In genomic region chr1:66940968-66941367, GRCh38 we compare ENCODE assay signal across 19 cellular contexts. TPM values are rescaled to one million over a fixed set of nuclear protein-coding genes. Genes with fewer than 3 reads are reported as not detected.
DNase-seq lines count a peak whose midpoint lies in the region; ATAC-seq, FAIRE-seq and TF ChIP-seq lines count a peak whose summit lies in the region.
"Had no signal": no experiment of that assay in that cellular context is flagged by ENCODE, and none has a peak within 500 bp of the region (broad histone marks: within the 10 kb centered on the region; RNA-seq: fewer than 3 reads in every experiment).

No MANE protein-coding gene starts in this region.

- H3K9me3 ChIP-seq in HepG2 (ENCODE audit: low read length): no peaks in the 10 kb centered on the region
- H3K9me3 ChIP-seq in right lobe of liver: no peaks in the 10 kb centered on the region
- no peaks in the 10 kb centered on the region for H3K9me3 ChIP-seq in adipocyte (ENCODE audit: control insufficient read depth, low read length)
- H3K9me3 ChIP-seq: Caco-2, colonic mucosa, gastroesophageal sphincter, left lung, pancreas had no signal

- WGBS in HepG2 (ENCODE audit: low lambda C conversion rate): 66% methylated on average over 1 of the region's 1 CpG
- WGBS in right lobe of liver (ENCODE audit: insufficient coverage, low coverage, low lambda C conversion rate, missing lambda C conversion rate): 90% methylated on average over 1 of the region's 1 CpG
- no CpG with 5 or more reads among the region's 1 CpG for WGBS in mesendoderm (ENCODE audit: extremely low coverage, insufficient coverage, low lambda C conversion rate)

- no peak overlapping the region for H3K23ac ChIP-seq in mesendoderm (ENCODE audit: low read length)

- H3K4ac ChIP-seq in mesendoderm (ENCODE audit: low read depth, low read length): no peak overlapping the region

- TF ChIP-seq CTCF in HepG2 (CRISPR knock-in tag; IDR thresholded peaks at IDR 0.05): no peak
- TF ChIP-seq CTCF in right lobe of liver (IDR thresholded peaks at IDR 0.05): no peak
- TF ChIP-seq CTCF in fibroblast of the aortic adventitia (IDR thresholded peaks at IDR 0.05; ENCODE audit: insufficient read depth, low read length): no peak

- peaks cover 78% of the 10 kb centered on the region for H3K79me2 ChIP-seq in HepG2 (ENCODE audit: insufficient read depth, low read length)
- H3K79me2 ChIP-seq in mesendoderm (ENCODE audit: control insufficient read depth, insufficient read depth, low read length): peaks cover 16% of the 10 kb centered on the region

- H4K8ac ChIP-seq in mesendoderm (ENCODE audit: low read depth, low read length): no peak overlapping the region

- TF ChIP-seq EP300 in HepG2 (IDR thresholded peaks at IDR 0.05; ENCODE audit: low read depth in 2 of 2, low read length in 2 of 2) (no peak), HepG2 (CRISPR knock-in tag; IDR thresholded peaks at IDR 0.05; ENCODE audit: borderline replicate concordance) (no peak)

- no peaks in the 10 kb centered on the region; the same call in none of the 2 replicates for H4K20me1 ChIP-seq in HepG2 (ENCODE audit: insufficient read depth, low read length)

- H2BK120ac ChIP-seq in mesendoderm (ENCODE audit: low read depth, low read length): no peak overlapping the region

- no peak overlapping the region for H4K5ac ChIP-seq in mesendoderm (ENCODE audit: low read length)

- H3K18ac ChIP-seq in mesendoderm (ENCODE audit: low read length): no peak overlapping the region

- no peak overlapping the region for H3K56ac ChIP-seq in mesendoderm (ENCODE audit: low read length)

- peaks cover 4% of the 10 kb centered on the region for H3K79me1 ChIP-seq in mesendoderm (ENCODE audit: low read length)

- CTCF ChIA-PET in HepG2 (lab: Yijun Ruan, JAX; ENCODE audit: low intra/inter-chr PET ratio, low total read pairs): no interaction called here

- H3K9ac ChIP-seq in HepG2 (ENCODE audit: insufficient read depth, low read depth, low read length) (no peak overlapping the region), adipocyte (ENCODE audit: low read length) (no peak overlapping the region), mesendoderm (ENCODE audit: low read length) (no peak overlapping the region)

- TF ChIP-seq RAD21 in HepG2 (CRISPR knock-in tag; IDR thresholded peaks at IDR 0.05): no peak

- H3K36me3 ChIP-seq in HepG2 (replicated peaks in 1 of 2; ENCODE audit: control insufficient read depth in 1 of 2, insufficient read depth in 2 of 2, low read length in 2 of 2) (peaks cover 0 to 4% of the 10 kb centered on the region in 2 experiments; a peak in 3 of 5 replicates), right lobe of liver (peaks cover 0 to 7% (median 0%) of the 10 kb centered on the region in 4 donors), adipocyte (ENCODE audit: control insufficient read depth, insufficient read depth, low read length, severe bottlenecking) (peaks cover 14% of the 10 kb centered on the region), mesendoderm (ENCODE audit: control insufficient read depth, insufficient read depth, low read length) (no peaks in the 10 kb centered on the region)
- H3K36me3 ChIP-seq: colonic mucosa, pancreas had no signal

- H3K4me1 Mint-ChIP-seq in stimulated activated effector memory CD8-positive, alpha-beta T cell treated with anti-CD3 and anti-CD28 coated beads, Interleukin-12 subunit alpha, Interleukin-12 subunit beta, amount 100 ng/mL, for 72 hours: peaks cover 47% of the 10 kb centered on the region

- H3K4me3 Mint-ChIP-seq in stimulated activated effector memory CD8-positive, alpha-beta T cell treated with anti-CD3 and anti-CD28 coated beads, Interleukin-12 subunit alpha, Interleukin-12 subunit beta, amount 100 ng/mL, for 72 hours: no peak overlapping the region
- H3K4me3 Mint-ChIP-seq: WTC11 had no signal

- POLR2A ChIA-PET in HepG2 (lab: Yijun Ruan, JAX): interaction anchor here (0.8 kb wide), 1 partner anchor 11 kb away, joined by 3 read pairs; no protein-coding TSS in a partner anchor

- FAIRE-seq in HepG2 (lab: Jason Lieb, UNC): no peak
- FAIRE-seq: pancreas had no signal

- DNase-seq in HepG2 (ENCODE audit: low spot score) (peak; percentile 46), right lobe of liver (no peak), adipocyte (ENCODE audit: low read depth) (peak; percentile 54), fibroblast of the aortic adventitia (ENCODE audit: low read depth) (peak; percentile 58), mesendoderm (no peak), KBM-7 (no peak)
- DNase-seq in stimulated activated effector memory CD8-positive, alpha-beta T cell treated with anti-CD3 and anti-CD28 coated beads, Interleukin-12 subunit alpha, Interleukin-12 subunit beta, amount 100 ng/mL, for 72 hours (ENCODE audit: low spot score in 2 of 2): no peak
- DNase-seq: activated effector memory CD4-positive, alpha-beta T cell treated with Interleukin-2 at 50 U/mL for 16 hours; Caco-2; colonic mucosa; left lung; NCI-H1417 treated with DMSO at 0.1 percent for 48 hours; pancreas; PC-3; SIG-M5; stimulated activated CD4-positive, alpha-beta T cell treated with anti-CD3 and anti-CD28 coated beads, Interleukin-2, amount 100 ng/mL, for 48 hours had no signal

- H3K4me3 ChIP-seq in HepG2 (replicated peaks in 1 of 3; ENCODE audit: insufficient read depth in 1 of 3, low read depth in 2 of 3, low read length in 3 of 3) (no peak overlapping the region), right lobe of liver (no peak overlapping the region), adipocyte (ENCODE audit: low read length) (no peak overlapping the region), fibroblast of the aortic adventitia (ENCODE audit: low read depth, low read length) (no peak overlapping the region), mesendoderm (ENCODE audit: low read length) (no peak overlapping the region)
- H3K4me3 ChIP-seq: colonic mucosa, gastroesophageal sphincter, left lung, pancreas had no signal

- ATAC-seq in HepG2 (peak; percentile 71), right lobe of liver (no peak), HG02678 (IDR thresholded peaks at IDR 0.05; ENCODE audit: unreplicated experiment) (no peak)
- ATAC-seq in stimulated activated effector memory CD8-positive, alpha-beta T cell treated with anti-CD3 and anti-CD28 coated beads, Interleukin-12 subunit alpha, Interleukin-12 subunit beta, amount 100 ng/mL, for 72 hours: peak; percentile 57
- ATAC-seq: gastroesophageal sphincter, left lung, pancreas, PC-3, WTC11 had no signal

- H2BK15ac ChIP-seq in mesendoderm (replicated peaks; ENCODE audit: low read depth): no peak overlapping the region

- no peak overlapping the region for H2AK5ac ChIP-seq in mesendoderm (ENCODE audit: low read length)

- no peak for TF ChIP-seq POLR2A in HepG2 (IDR thresholded peaks at IDR 0.05; ENCODE audit: insufficient read depth in 1 of 2, low read depth in 2 of 2, low read length in 2 of 2)
- TF ChIP-seq POLR2A in right lobe of liver (IDR thresholded peaks at IDR 0.05): no peak

- intact Hi-C loops in HepG2 (cut with micrococcal nuclease; ENCODE audit: unreplicated experiment): no loop called here
- intact Hi-C loops in right lobe of liver (cut with DNase I): no loop called here

- H3K4me2 ChIP-seq in HepG2 (ENCODE audit: low read depth, low read length) (no peak overlapping the region), mesendoderm (ENCODE audit: low read length) (no peak overlapping the region)

- no peak overlapping the region for H2AFZ ChIP-seq in HepG2 (ENCODE audit: low read length)

- H3K4me1 ChIP-seq in HepG2 (ENCODE audit: insufficient read depth, low read length) (peaks cover 73% of the 10 kb centered on the region), right lobe of liver (peaks cover 0 to 21% (median 8%) of the 10 kb centered on the region in 4 donors), adipocyte (ENCODE audit: control insufficient read depth, insufficient read depth, low read length) (peaks cover 39% of the 10 kb centered on the region), mesendoderm (ENCODE audit: control insufficient read depth, low read depth, low read length) (no peaks in the 10 kb centered on the region)
- H3K4me1 ChIP-seq: Caco-2 had no signal

- no TSS peak for BruUV-seq in HepG2 (replicated peaks; lab: Mats Ljungman, UMichigan)

- no peaks in the 10 kb centered on the region for H3K9me3 Mint-ChIP-seq in stimulated activated effector memory CD8-positive, alpha-beta T cell treated with anti-CD3 and anti-CD28 coated beads, Interleukin-12 subunit alpha, Interleukin-12 subunit beta, amount 100 ng/mL, for 72 hours
- H3K9me3 Mint-ChIP-seq: WTC11 had no signal

- in situ Hi-C loops in HepG2 (cut with HindIII; ENCODE audit: extremely low pct_ligation_motif_present, low pct_unique_long_range_greater_than_20kb): loop anchor here (25.0 kb wide), 1 partner anchor 471 kb away; no protein-coding TSS in a partner anchor
- in situ Hi-C loops in KBM-7 (cut with MboI; ENCODE audit: low pct_unique_long_range_greater_than_20kb, low sequenced_read_pairs): no loop called here

- peak overlapping the region; percentile 30 for H3K27ac ChIP-seq in HepG2 (ENCODE audit: extremely low read length, insufficient read depth, low read length)
- H3K27ac ChIP-seq in right lobe of liver: no peak overlapping the region
- no peak overlapping the region for H3K27ac ChIP-seq in mesendoderm (ENCODE audit: low read depth, low read length)
- H3K27ac ChIP-seq: colonic mucosa, gastroesophageal sphincter, left lung, pancreas had no signal

- peaks cover 84% of the 10 kb centered on the region for H3K36me3 Mint-ChIP-seq in stimulated activated effector memory CD8-positive, alpha-beta T cell treated with anti-CD3 and anti-CD28 coated beads, Interleukin-12 subunit alpha, Interleukin-12 subunit beta, amount 100 ng/mL, for 72 hours

- peak overlapping the region; percentile 68 for H3K27ac Mint-ChIP-seq in stimulated activated effector memory CD8-positive, alpha-beta T cell treated with anti-CD3 and anti-CD28 coated beads, Interleukin-12 subunit alpha, Interleukin-12 subunit beta, amount 100 ng/mL, for 72 hours
- H3K27ac Mint-ChIP-seq: WTC11 had no signal

- H3K27me3 ChIP-seq in HepG2 (ENCODE audit: control insufficient read depth in 1 of 2, insufficient read depth in 2 of 2, low read length in 2 of 2) (no peaks in the 10 kb centered on the region), right lobe of liver (no peaks in the 10 kb centered on the region), adipocyte (replicated peaks; ENCODE audit: control insufficient read depth, insufficient read depth, low read length) (no peaks in the 10 kb centered on the region), mesendoderm (ENCODE audit: insufficient read depth, low read length, poor library complexity) (no peaks in the 10 kb centered on the region)
- H3K27me3 ChIP-seq: colonic mucosa, gastroesophageal sphincter, left lung, pancreas had no signal

- no peak overlapping the region for H2BK5ac ChIP-seq in mesendoderm (ENCODE audit: low read length)

RNA-seq across cellular contexts. Expression of gene MIER1, which starts 16.2 kb away (rescaled TPM):
- total RNA-seq in HepG2 (2016; rRNA removed; fragmentation: Illumina TruSeq; extraction: Trizol) (30.4 and 49.3 TPM in 2 replicates), right lobe of liver (10 to 100 TPM; 11.8 to 27.0 (median 19.3) TPM), fibroblast of the aortic adventitia (ENCODE audit: low replicate concordance) (62.2 and 114 TPM in 2 replicates)
- total RNA-seq in HepG2 (2016; cell fraction: cytosol; rRNA removed; fragmentation: Illumina TruSeq; extraction: Trizol; ENCODE audit: low read depth): 21.3 and 23.1 TPM in 2 replicates
- total RNA-seq in HepG2 (2016; cell fraction: insoluble cytoplasmic fraction; rRNA removed; fragmentation: Illumina TruSeq; extraction: Trizol): 29.2 and 46.7 TPM in 2 replicates
- total RNA-seq in HepG2 (2016; cell fraction: membrane; rRNA removed; fragmentation: Illumina TruSeq; extraction: Trizol): 20.0 and 23.3 TPM in 2 replicates
- 27.6 and 28.7 TPM in 2 replicates for total RNA-seq in HepG2 (2016; cell fraction: nucleus; rRNA removed; fragmentation: Illumina TruSeq; extraction: Trizol)
- polyA plus RNA-seq in HepG2 (2011; rRNA removed): 5.8 and 7.0 TPM in 2 replicates
- polyA plus RNA-seq in HepG2 (2011; cell fraction: cytosol; rRNA removed): 2.4 and 3.9 TPM in 2 replicates
- 3.5 and 4.5 TPM in 2 replicates for polyA plus RNA-seq in HepG2 (2011; cell fraction: nucleus; rRNA removed)
- 9.4 and 12.5 TPM in 2 replicates for polyA plus RNA-seq in HepG2 (2012)
- polyA plus RNA-seq in HepG2 (2016; cell fraction: cytosol; fragmentation: Illumina TruSeq; extraction: Trizol; ENCODE audit: low read depth): 2.3 and 2.4 TPM in 2 replicates
- polyA plus RNA-seq in HepG2 (2016; cell fraction: insoluble cytoplasmic fraction; fragmentation: Illumina TruSeq; extraction: Trizol; ENCODE audit: low read depth): 24.6 and 29.2 TPM in 2 replicates
- polyA plus RNA-seq in HepG2 (2016; cell fraction: membrane; fragmentation: Illumina TruSeq; extraction: Trizol; ENCODE audit: low read depth): 6.4 and 6.7 TPM in 2 replicates
- 21.5 and 24.2 TPM in 2 replicates for polyA plus RNA-seq in HepG2 (2016; cell fraction: nucleus; fragmentation: Illumina TruSeq; extraction: Trizol; ENCODE audit: insufficient read depth, low read depth)
- polyA minus RNA-seq in HepG2 (2011; rRNA and poly(A)+ RNA removed; ENCODE audit: low replicate concordance): 7.4 and 14.2 TPM in 2 replicates
- polyA minus RNA-seq in HepG2 (2011; cell fraction: cytosol; rRNA and poly(A)+ RNA removed): 18.3 and 20.1 TPM in 2 replicates
- 51.3 and 53.3 TPM in 2 replicates for polyA minus RNA-seq in HepG2 (2011; cell fraction: nucleus; rRNA and poly(A)+ RNA removed)
- polyA plus RNA-seq in mesendoderm (2013, experiment 1 of 2): 15.1 TPM
- 15.0 TPM for polyA plus RNA-seq in mesendoderm (2013, experiment 2 of 2)

RNA-seq across cellular contexts. Expression of gene DNAI4, which starts 16.3 kb away (rescaled TPM):
- total RNA-seq in HepG2 (2016; rRNA removed; fragmentation: Illumina TruSeq; extraction: Trizol): 0.04 and 0.38 TPM in 2 replicates
- 1.8 and 4.7 TPM in 2 replicates for total RNA-seq in HepG2 (2016; cell fraction: cytosol; rRNA removed; fragmentation: Illumina TruSeq; extraction: Trizol; ENCODE audit: low read depth)
- total RNA-seq in HepG2 (2016; cell fraction: insoluble cytoplasmic fraction; rRNA removed; fragmentation: Illumina TruSeq; extraction: Trizol): 0.33 and 2.4 TPM in 2 replicates
- 0.69 and 0.80 TPM in 2 replicates for total RNA-seq in HepG2 (2016; cell fraction: membrane; rRNA removed; fragmentation: Illumina TruSeq; extraction: Trizol)
- total RNA-seq in HepG2 (2016; cell fraction: nucleus; rRNA removed; fragmentation: Illumina TruSeq; extraction: Trizol): 3.9 and 6.5 TPM in 2 replicates
- polyA plus RNA-seq in HepG2 (2011; rRNA removed): 0.08 and 0.25 TPM in 2 replicates
- polyA plus RNA-seq in HepG2 (2011; cell fraction: cytosol; rRNA removed): 0.08 and 0.15 TPM in 2 replicates
- polyA plus RNA-seq in HepG2 (2011; cell fraction: nucleus; rRNA removed): 0.02 and 0.16 TPM in 2 replicates
- 0.24 and 2.1 TPM in 2 replicates for polyA plus RNA-seq in HepG2 (2012)
- polyA plus RNA-seq in HepG2 (2016; cell fraction: cytosol; fragmentation: Illumina TruSeq; extraction: Trizol; ENCODE audit: low read depth): 0.80 and 2.0 TPM in 2 replicates
- polyA plus RNA-seq in HepG2 (2016; cell fraction: insoluble cytoplasmic fraction; fragmentation: Illumina TruSeq; extraction: Trizol; ENCODE audit: low read depth): 0.37 and 0.70 TPM in 2 replicates
- 0.24 and 1.4 TPM in 2 replicates for polyA plus RNA-seq in HepG2 (2016; cell fraction: membrane; fragmentation: Illumina TruSeq; extraction: Trizol; ENCODE audit: low read depth)
- polyA plus RNA-seq in HepG2 (2016; cell fraction: nucleus; fragmentation: Illumina TruSeq; extraction: Trizol; ENCODE audit: insufficient read depth, low read depth): 0.70 and 0.71 TPM in 2 replicates
- 0.89 and 3.4 TPM in 2 replicates for polyA minus RNA-seq in HepG2 (2011; rRNA and poly(A)+ RNA removed; ENCODE audit: low replicate concordance)
- not detected in 2 replicates for polyA minus RNA-seq in HepG2 (2011; cell fraction: cytosol; rRNA and poly(A)+ RNA removed)
- 0.50 and 0.64 TPM in 2 replicates for polyA minus RNA-seq in HepG2 (2011; cell fraction: nucleus; rRNA and poly(A)+ RNA removed)
- total RNA-seq in right lobe of liver: 1 to 10 TPM in 4 of 6 experiments, under 1 TPM in 2; 0.80 to 3.4 (median 1.4) TPM
- 3.6 and 11.4 TPM in 2 replicates for total RNA-seq in fibroblast of the aortic adventitia (ENCODE audit: low replicate concordance)
- polyA plus RNA-seq in mesendoderm (2013, experiment 1 of 2): 0.34 TPM
- 0.34 TPM for polyA plus RNA-seq in mesendoderm (2013, experiment 2 of 2)

Comparison
In these comparisons a context has a peak if more than half of its experiments do, and no peak if none do; other contexts are left out.
1. ATAC-seq: peak in HepG2 (single experiment) and stimulated activated effector memory CD8-positive, alpha-beta T cell treated with anti-CD3 and anti-CD28 coated beads, Interleukin-12 subunit alpha, Interleukin-12 subunit beta, amount 100 ng/mL, for 72 hours (single experiment); none in right lobe of liver (0 of 4) and HG02678 (single experiment).
2. DNase-seq: peak in HepG2 (single experiment), adipocyte (single experiment) and fibroblast of the aortic adventitia (single experiment); none in right lobe of liver (0 of 3), stimulated activated effector memory CD8-positive, alpha-beta T cell treated with anti-CD3 and anti-CD28 coated beads, Interleukin-12 subunit alpha, Interleukin-12 subunit beta, amount 100 ng/mL, for 72 hours (0 of 2), mesendoderm (single experiment) and KBM-7 (single experiment).